Comparison of ENCODE assay signal across 1 cellular context in genomic region chr20:33709398-33709797, GRCh38.
TF ChIP-seq lines count a peak whose summit lies in the region.

No MANE protein-coding gene starts in this region.

TF ChIP-seq in K562, 482 proteins besides CTCF, POLR2A, EP300 and RAD21 (continued from another document):
- no peak for TF ChIP-seq CUX1 (CRISPR knock-in tag; IDR thresholded peaks at IDR 0.05)
- TF ChIP-seq ARID3A (IDR thresholded peaks at IDR 0.05; ENCODE audit: borderline replicate concordance, low read depth, low read length), result no peak
- peak; percentile 66 for TF ChIP-seq VEZF1 (CRISPR knock-in tag; IDR thresholded peaks at IDR 0.05)
- no peak for TF ChIP-seq POU5F1 (IDR thresholded peaks at IDR 0.05; ENCODE audit: borderline replicate concordance, low read depth, low read length, partially characterized antibody)
- no peak for TF ChIP-seq TBP (optimal IDR thresholded peaks at IDR 0.05; ENCODE audit: low read depth, low read length)
- TF ChIP-seq ADNP (tag; IDR thresholded peaks at IDR 0.05), result no peak
- TF ChIP-seq CTCFL (IDR thresholded peaks at IDR 0.05; ENCODE audit: borderline replicate concordance, insufficient read depth, low read depth, low read length, poor library complexity, severe bottlenecking), result no peak
- TF ChIP-seq TOE1 (IDR thresholded peaks at IDR 0.05; ENCODE audit: borderline replicate concordance), result no peak
- no peak for TF ChIP-seq TOE1 (CRISPR knock-in tag; IDR thresholded peaks at IDR 0.05; ENCODE audit: borderline replicate concordance, low read depth)
- no peak for TF ChIP-seq MAFF (IDR thresholded peaks at IDR 0.05; ENCODE audit: low read length)
- no peak for TF ChIP-seq MCM2 (IDR thresholded peaks at IDR 0.05; ENCODE audit: low read depth)
- TF ChIP-seq JUND (IDR thresholded peaks at IDR 0.05; ENCODE audit: borderline replicate concordance, low read depth, low read length), result peak; percentile 91
- peak; percentile 82; the same call in 2 of the 3 replicates for TF ChIP-seq JUND (tag; IDR thresholded peaks at IDR 0.05; ENCODE audit: borderline replicate concordance, low read depth, low read length)
- no peak for TF ChIP-seq CREB1 (IDR thresholded peaks at IDR 0.05)
- no peak for TF ChIP-seq CREB1 (CRISPR knock-in tag; IDR thresholded peaks at IDR 0.05)
- no peak for TF ChIP-seq ZNF512 (tag; IDR thresholded peaks at IDR 0.05)
- TF ChIP-seq NCOA6 (IDR thresholded peaks at IDR 0.05), result no peak
- TF ChIP-seq JUN (IDR thresholded peaks at IDR 0.05; ENCODE audit: borderline replicate concordance, low read depth, low read length), result peak; percentile 79
- no peak for TF ChIP-seq JUN (CRISPR knock-in tag; IDR thresholded peaks at IDR 0.05; ENCODE audit: borderline replicate concordance)
- no peak for TF ChIP-seq MAFG (tag; conservative IDR thresholded peaks at IDR 0.05)
- peak; percentile 74 for TF ChIP-seq SMARCE1 (IDR thresholded peaks at IDR 0.05)
- TF ChIP-seq ZNF146 (CRISPR knock-in tag; IDR thresholded peaks at IDR 0.05; ENCODE audit: unreplicated experiment), result no peak
- TF ChIP-seq YBX1 (IDR thresholded peaks at IDR 0.05), result no peak
- TF ChIP-seq TARDBP (IDR thresholded peaks at IDR 0.05), result no peak
- TF ChIP-seq ZNF511 (CRISPR knock-in tag; IDR thresholded peaks at IDR 0.05), result no peak
- no peak for TF ChIP-seq NCOA1 (IDR thresholded peaks at IDR 0.05; ENCODE audit: low read depth)
- peak in 1 of 2 experiments; percentile 59; a peak in 2 of 4 replicates for TF ChIP-seq KDM1A (IDR thresholded peaks at IDR 0.05)
- no peak for TF ChIP-seq THRAP3 (IDR thresholded peaks at IDR 0.05; ENCODE audit: borderline replicate concordance)
- no peak for TF ChIP-seq RCOR1 (IDR thresholded peaks at IDR 0.05; ENCODE audit: borderline replicate concordance in 1 of 2, low read depth in 2 of 2, low read length in 2 of 2)
- no peak for TF ChIP-seq HMG20B (CRISPR knock-in tag; IDR thresholded peaks at IDR 0.05)
- TF ChIP-seq BRD4 (IDR thresholded peaks at IDR 0.05), result no peak
- no peak for TF ChIP-seq KDM5B (IDR thresholded peaks at IDR 0.05; ENCODE audit: insufficient replicate concordance, low read depth, low read length)
- no peak for TF ChIP-seq RUNX1 (IDR thresholded peaks at IDR 0.05; ENCODE audit: low read depth)
- no peak for TF ChIP-seq ZBTB43 (CRISPR knock-in tag; IDR thresholded peaks at IDR 0.05)
- TF ChIP-seq ZNF449 (CRISPR knock-in tag; IDR thresholded peaks at IDR 0.05), result no peak
- peak; percentile 24 for TF ChIP-seq BRD9 (IDR thresholded peaks at IDR 0.05; ENCODE audit: low read depth, partially characterized antibody)
- no peak for TF ChIP-seq DACH1 (IDR thresholded peaks at IDR 0.05; ENCODE audit: partially characterized antibody)
- no peak for TF ChIP-seq RBM25 (IDR thresholded peaks at IDR 0.05; ENCODE audit: low read depth, low read length, severe bottlenecking)
- TF ChIP-seq ARNT (IDR thresholded peaks at IDR 0.05), result no peak
- TF ChIP-seq SIX5 (IDR thresholded peaks at IDR 0.05; ENCODE audit: borderline replicate concordance in 1 of 2, insufficient read depth in 1 of 2, low read depth in 1 of 2, low read length in 2 of 2), result no peak
